In genomic region chr3:187041362-187042061, GRCh38 we compare ENCODE assay signal across 9 cellular contexts.
DNase-seq lines count a peak whose midpoint lies in the region; ATAC-seq and TF ChIP-seq lines count a peak whose summit lies in the region.
"Had no signal": no experiment of that assay in that cellular context is flagged by ENCODE, and none has a peak within 500 bp of the region (broad histone marks: within the 10 kb centered on the region; RNA-seq: fewer than 3 reads in every experiment).

No MANE protein-coding gene starts in this region.

- H3K4me3 ChIP-seq in coronary artery (no peak overlapping the region), tibial artery (no peak overlapping the region)
- H3K4me3 ChIP-seq: vagina had no signal

- no peaks in the 10 kb centered on the region for H3K9me3 Mint-ChIP-seq in T-cell

- CTCF ChIA-PET in T-cell (lab: Charles Lee): interaction anchor here in 1 of 2 donors (1.4 to 2.0 kb wide), 2 partner anchors 14 to 192 kb away, joined by 7 to 10 read pairs; no protein-coding TSS in a partner anchor

- no peaks in the 10 kb centered on the region for H3K27me3 ChIP-seq in tibial artery
- H3K27me3 ChIP-seq: vagina had no signal

- ATAC-seq in HG02642 (IDR thresholded peaks at IDR 0.05; ENCODE audit: poor library complexity, unreplicated experiment) (peak; percentile 52), T-cell (replicated peaks in 1 of 4) (peak; percentile 93 to 97 (median 95))

- no peaks in the 10 kb centered on the region for H3K9me3 ChIP-seq in tibial artery

- DNase-seq in GDM1 (lab: John Stamatoyannopoulos, UW) (peak; percentile 10), T-cell (peak in 20 of 34 experiments; percentile 21 to 59 (median 34)), coronary artery (ENCODE audit: low spot score) (no peak), tibial artery (no peak), NCI-H1694 treated with DMSO at 0.1 percent for 48 hours (lab: John Stamatoyannopoulos, UW) (no peak), AML-193 (lab: John Stamatoyannopoulos, UW) (no peak), SW 1271 (lab: John Stamatoyannopoulos, UW) (no peak)

- no peaks in the 10 kb centered on the region for H3K27me3 Mint-ChIP-seq in T-cell

- peak overlapping the region; percentile 90 to 96 for H3K27ac Mint-ChIP-seq in T-cell

- peaks cover 0 to 36% (median 8%) of the 10 kb centered on the region in 4 donors for H3K4me1 ChIP-seq in tibial artery

- TF ChIP-seq CTCF in coronary artery (IDR thresholded peaks at IDR 0.05): no peak
- TF ChIP-seq CTCF in tibial artery (IDR thresholded peaks at IDR 0.05): no peak

- H3K27ac ChIP-seq in coronary artery: peak overlapping the region; percentile 46 to 48
- H3K27ac ChIP-seq in tibial artery: peak overlapping the region; percentile 12 to 13
- H3K27ac ChIP-seq: vagina had no signal

- H3K36me3 ChIP-seq in tibial artery: peaks cover 3 to 28% (median 25%) of the 10 kb centered on the region in 3 donors
- H3K36me3 ChIP-seq: vagina had no signal

- intact Hi-C loops in tibial artery (cut with DNase I; ENCODE audit: low total_unique reads): no loop called here

- POLR2A ChIA-PET in T-cell (lab: Charles Lee): interaction anchor here (0.6 to 2.3 kb wide), 4 partner anchors 14 to 124 kb away, joined by 4 to 10 read pairs (median 4); no protein-coding TSS in a partner anchor

- H3K36me3 Mint-ChIP-seq in T-cell: peaks cover 77% of the 10 kb centered on the region

- H3K4me3 Mint-ChIP-seq in T-cell: peak overlapping the region; percentile 45 to 75 (median 63)

- H3K4me1 Mint-ChIP-seq in T-cell: peaks cover 82 to 86% (median 85%) of the 10 kb centered on the region in 3 donors

Comparison
In these comparisons a context has a peak if more than half of its experiments do, and no peak if none do; other contexts are left out.
1. DNase-seq: peak in GDM1 (single experiment) and T-cell (20 of 34); none in coronary artery (single experiment), tibial artery (0 of 2), NCI-H1694 treated with DMSO at 0.1 percent for 48 hours (single experiment), AML-193 (0 of 2) and SW 1271 (0 of 2).